34 cellular contexts compared by ENCODE assay signal in genomic region chr16:23824909-23825308, GRCh38. TPM values are rescaled to one million over a fixed set of nuclear protein-coding genes. Genes with fewer than 3 reads are reported as not detected.
"Had no signal": no experiment of that assay in that cellular context is flagged by ENCODE, and none has a peak within 500 bp of the region (broad histone marks: within the 10 kb centered on the region; RNA-seq: fewer than 3 reads in every experiment).

No MANE protein-coding gene starts in this region.

- H3K4me1 ChIP-seq: parathyroid adenoma, psoas muscle had no signal

- ATAC-seq: activated CD8-positive, alpha-beta T cell treated with anti-CD3 and anti-CD28 coated beads for 36 hours; activated T-cell treated with anti-CD3 and anti-CD28 coated beads, Interleukin-2, amount 50 U/mL, for 72 hours; esophagus mucosa; heart left ventricle; left lung; lower lobe of right lung; mucosa of descending colon; psoas muscle; stimulated activated naive B cell treated with anti-CD40 and anti-IgM and Interleukin-4, amounts not matched to agents 10 μg/mL and 1 μg/mL and 100 μg/mL, for 72 hours; upper lobe of right lung had no signal

- H3K27me3 ChIP-seq: brain microvascular endothelial cell, left lung, thyroid gland, upper lobe of right lung had no signal

- H3K27ac ChIP-seq: brain microvascular endothelial cell, heart left ventricle, lower lobe of right lung, parathyroid adenoma, psoas muscle, stomach, upper lobe of right lung had no signal

- H3K27ac Mint-ChIP-seq: activated B cell treated with CpG ODN at 0.5 μM for 24 hours; activated CD8-positive, alpha-beta T cell treated with anti-CD3 and anti-CD28 coated beads for 36 hours; activated naive CD8-positive, alpha-beta T cell treated with anti-CD3 and anti-CD28 coated beads, Interleukin-2, amount 10 ng/mL, durations not matched to agents 7 days and 5 days; activated T-cell treated with anti-CD3 and anti-CD28 coated beads, Interleukin-2, amount 50 U/mL, for 72 hours; endodermal cell; T-helper 1 cell treated with Interleukin-12 subunit alpha and Interleukin-12 subunit beta and Interleukin-4 antibody, amounts not matched to agents 30 μg/mL and 1 μg/mL, for 36 hours had no signal

- H3K36me3 Mint-ChIP-seq: stimulated activated naive B cell treated with anti-CD40 and anti-IgM and Interleukin-4, amounts not matched to agents 10 μg/mL and 1 μg/mL and 100 μg/mL, for 72 hours had no signal

- DNase-seq: activated B cell treated with CpG ODN at 0.5 μM for 24 hours; activated CD4-positive, alpha-beta T cell treated with anti-CD3 and anti-CD28 coated beads, Interleukin-2, amount 50 U/mL, for 1 hour; activated CD8-positive, alpha-beta T cell treated with anti-CD3 and anti-CD28 coated beads for 36 hours; activated naive CD4-positive, alpha-beta T cell; activated naive CD8-positive, alpha-beta T cell treated with anti-CD3 and anti-CD28 coated beads, Interleukin-2, amount 10 ng/mL, durations not matched to agents 7 days and 5 days; activated T-cell treated with anti-CD3 and anti-CD28 coated beads for 4 hours; activated T-cell treated with anti-CD3 and anti-CD28 coated beads, Interleukin-2, amount 50 U/mL, for 72 hours; amniotic stem cell; brain microvascular endothelial cell; cortex of kidney; endodermal cell; foreskin fibroblast; heart left ventricle; hypothalamus; left lung; lower lobe of right lung; mesendoderm; mucosa of descending colon; nucleus accumbens; psoas muscle; stimulated activated CD4-positive, alpha-beta T cell treated with anti-CD3 and anti-CD28 coated beads, Interleukin-1b, Interleukin-23, amount 100 ng/mL, for 48 hours; stimulated activated CD4-positive, alpha-beta T cell treated with anti-CD3 and anti-CD28 coated beads, Interleukin-4, amount 100 ng/mL, for 4 hours; stimulated activated CD8-positive, alpha-beta memory T cell treated with anti-CD3 and anti-CD28 coated beads, Interleukin-4, amount 100 ng/mL, for 48 hours; stimulated activated naive B cell treated with anti-CD40 and anti-IgM and Interleukin-4, amounts not matched to agents 10 μg/mL and 1 μg/mL and 100 μg/mL, for 72 hours; stomach; T1000; thyroid gland; upper lobe of right lung had no signal

- H3K9me3 Mint-ChIP-seq: activated B cell treated with CpG ODN at 0.5 μM for 24 hours had no signal

- H3K4me3 ChIP-seq: heart left ventricle, left lung, lower lobe of right lung, mucosa of descending colon, psoas muscle, smooth muscle cell, stomach, thyroid gland, upper lobe of right lung had no signal

- H3K4me3 Mint-ChIP-seq: activated B cell treated with CpG ODN at 0.5 μM for 24 hours; activated CD8-positive, alpha-beta T cell treated with anti-CD3 and anti-CD28 coated beads for 36 hours; activated naive CD8-positive, alpha-beta T cell treated with anti-CD3 and anti-CD28 coated beads, Interleukin-2, amount 10 ng/mL, durations not matched to agents 7 days and 5 days; activated T-cell treated with anti-CD3 and anti-CD28 coated beads, Interleukin-2, amount 50 U/mL, for 72 hours; endodermal cell; stimulated activated naive B cell treated with anti-CD40 and anti-IgM and Interleukin-4, amounts not matched to agents 10 μg/mL and 1 μg/mL and 100 μg/mL, for 72 hours; T-helper 1 cell treated with Interleukin-12 subunit alpha and Interleukin-12 subunit beta and Interleukin-4 antibody, amounts not matched to agents 30 μg/mL and 1 μg/mL, for 36 hours had no signal

- H3K4me1 Mint-ChIP-seq: endodermal cell had no signal

- H3K9me3 ChIP-seq: thyroid gland had no signal

- H3K36me3 ChIP-seq: brain microvascular endothelial cell, heart left ventricle, left lung, lower lobe of right lung, stomach, thyroid gland, upper lobe of right lung had no signal

- H3K27me3 Mint-ChIP-seq: activated B cell treated with CpG ODN at 0.5 μM for 24 hours; activated CD8-positive, alpha-beta T cell treated with anti-CD3 and anti-CD28 coated beads for 36 hours; stimulated activated naive B cell treated with anti-CD40 and anti-IgM and Interleukin-4, amounts not matched to agents 10 μg/mL and 1 μg/mL and 100 μg/mL, for 72 hours had no signal

RNA-seq across cellular contexts. Expression of gene PRKCB, which starts 10.9 kb away (rescaled TPM):
- total RNA-seq: chondrocyte, myocyte had no signal
